Comparison of ENCODE assay signal across 18 cellular contexts in the genomic region with DNA sequence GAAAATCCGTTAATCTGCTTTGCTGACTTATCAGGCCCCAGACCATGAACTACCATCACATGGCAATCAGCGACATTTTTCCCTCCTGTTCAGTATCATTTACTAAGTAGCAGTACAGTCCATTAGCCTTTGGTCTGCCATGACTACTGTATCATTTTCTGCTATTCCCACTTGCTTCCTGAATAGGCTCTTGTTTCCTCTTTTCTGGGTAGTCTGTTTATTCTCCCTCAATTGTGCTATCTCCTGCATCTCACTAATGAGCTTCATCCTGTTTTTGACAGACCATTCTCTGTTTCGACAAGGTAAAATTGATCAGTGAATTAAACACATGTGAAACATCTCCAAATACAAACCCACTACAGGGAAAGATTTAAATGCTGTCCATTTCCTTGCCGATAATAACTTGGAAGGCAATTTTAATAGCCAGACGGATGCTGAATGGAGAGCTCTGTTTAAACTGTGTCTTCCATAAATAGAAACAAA.
DNase-seq lines count a peak whose midpoint lies in the region; ATAC-seq, FAIRE-seq and TF ChIP-seq lines count a peak whose summit lies in the region.
"Had no signal": no experiment of that assay in that cellular context is flagged by ENCODE, and none has a peak within 500 bp of the region (broad histone marks: within the 10 kb centered on the region; RNA-seq: fewer than 3 reads in every experiment).

No MANE protein-coding gene starts in this region.

- 26% methylated on average over 5 of the region's 5 CpGs for WGBS in K562 (ENCODE audit: insufficient coverage, low coverage, missing lambda C conversion rate)
- 16% methylated on average over 5 of the region's 5 CpGs for WGBS in smooth muscle cell (ENCODE audit: low lambda C conversion rate)

- H2AFZ ChIP-seq in K562 (ENCODE audit: low read depth, low read length) (no peak overlapping the region), smooth muscle cell (ENCODE audit: low read depth) (peak overlapping the region; percentile 73)

- H3K27ac ChIP-seq in K562 (ENCODE audit: extremely low read depth, low read depth, low read length) = no peak overlapping the region
- peak overlapping the region; percentile 2 for H3K27ac ChIP-seq in smooth muscle cell (ENCODE audit: low read depth)
- no peak overlapping the region for H3K27ac ChIP-seq in caudate nucleus (ENCODE audit: low read depth, low read length)
- H3K27ac ChIP-seq: cardiac muscle cell, left lung, Peyer's patch, psoas muscle had no signal

- no peaks in the 10 kb centered on the region for H3K79me2 ChIP-seq in K562 (ENCODE audit: control insufficient read depth, insufficient read depth, low read length)
- no peaks in the 10 kb centered on the region for H3K79me2 ChIP-seq in smooth muscle cell (ENCODE audit: low read depth)

- no peak for ATAC-seq in K562
- ATAC-seq: activated T-cell treated with anti-CD3 and anti-CD28 coated beads, Interleukin-2, amount 50 U/mL, for 4 hours; effector memory CD8-positive, alpha-beta T cell; left lung; psoas muscle had no signal

- H3K4me3 ChIP-seq in K562 (no peak overlapping the region), smooth muscle cell (no peak overlapping the region)
- H3K4me3 ChIP-seq: cardiac muscle cell, left lung, Peyer's patch, psoas muscle had no signal

- H3K9me1 ChIP-seq in K562 (ENCODE audit: control insufficient read depth, insufficient read depth, low read length) = no peaks in the 10 kb centered on the region

- in situ Hi-C loops in K562 (cut with MboI) = no loop called here

- H3K27me3 ChIP-seq in K562 (ENCODE audit: control insufficient read depth in 2 of 2, insufficient read depth in 2 of 2, low read length in 2 of 2) (no peaks in the 10 kb centered on the region), smooth muscle cell (ENCODE audit: low read depth) (no peaks in the 10 kb centered on the region)
- H3K27me3 ChIP-seq: cardiac muscle cell, left lung, Peyer's patch had no signal

- intact Hi-C loops in K562 (cut with micrococcal nuclease) = no loop called here

- no peaks in the 10 kb centered on the region for H4K20me1 ChIP-seq in K562 (replicated peaks; ENCODE audit: control insufficient read depth, insufficient read depth, low read length)
- H4K20me1 ChIP-seq in smooth muscle cell (ENCODE audit: low read depth) = no peaks in the 10 kb centered on the region

- TF ChIP-seq EP300 in K562 (IDR thresholded peaks at IDR 0.05; ENCODE audit: low read length) = no peak

- no peak for TF ChIP-seq POLR2A in K562 (conservative IDR thresholded peaks at IDR 0.05)

- no TSS peak for BruUV-seq in K562 (replicated peaks; lab: Mats Ljungman, UMichigan)

- H3K4me2 ChIP-seq in K562 (ENCODE audit: insufficient read depth, low read length) (no peak overlapping the region), smooth muscle cell (no peak overlapping the region)

- H3F3A ChIP-seq in smooth muscle cell (ENCODE audit: low read depth) = peaks cover 26% of the 10 kb centered on the region

- no peak for TF ChIP-seq RAD21 in K562 (CRISPR knock-in tag; conservative IDR thresholded peaks at IDR 0.05 in 1 of 2, IDR thresholded peaks at IDR 0.05 in 1 of 2)

- TF ChIP-seq CTCF in K562 (IDR thresholded peaks at IDR 0.05 in 2 of 3, conservative IDR thresholded peaks at IDR 0.05 in 1 of 3; ENCODE audit: insufficient read depth in 2 of 3, low read depth in 1 of 3, low read length in 3 of 3) (no peak), smooth muscle cell (IDR thresholded peaks at IDR 0.05; ENCODE audit: borderline replicate concordance, insufficient read depth, poor library complexity, severe bottlenecking) (no peak)

- H3K9ac ChIP-seq in K562 (ENCODE audit: insufficient read depth in 1 of 2, low read depth in 2 of 2, low read length in 2 of 2) (no peak overlapping the region), smooth muscle cell (ENCODE audit: low read depth) (no peak overlapping the region)

- CTCF ChIA-PET in K562 (lab: Yijun Ruan, JAX; ENCODE audit: low intra/inter-chr PET ratio) = no interaction called here

- H3K36me3 ChIP-seq in K562 (ENCODE audit: control insufficient read depth, insufficient read depth, low read length) (no peaks in the 10 kb centered on the region), smooth muscle cell (ENCODE audit: low read depth) (no peaks in the 10 kb centered on the region)
- H3K36me3 ChIP-seq: cardiac muscle cell, left lung, Peyer's patch had no signal

- no peaks in the 10 kb centered on the region for H3K9me3 ChIP-seq in K562 (replicated peaks; ENCODE audit: control insufficient read depth, insufficient read depth, low read depth, low read length)
- H3K9me3 ChIP-seq in smooth muscle cell (replicated peaks; ENCODE audit: low read depth) = no peaks in the 10 kb centered on the region
- H3K9me3 ChIP-seq: left lung, Peyer's patch, psoas muscle had no signal

- FAIRE-seq in K562 (lab: Jason Lieb, UNC) = no peak

- POLR2A ChIA-PET in K562 (lab: Yijun Ruan, JAX) = interaction anchor here (0.6 kb wide), 1 partner anchor 253 kb away, joined by 3 read pairs; no protein-coding TSS in a partner anchor

- peaks cover 8 to 34% of the 10 kb centered on the region in 2 experiments for H3K4me1 ChIP-seq in K562 (replicated peaks in 1 of 2; ENCODE audit: control insufficient read depth in 2 of 2, insufficient read depth in 2 of 2, low read length in 2 of 2)
- peaks cover 9% of the 10 kb centered on the region for H3K4me1 ChIP-seq in smooth muscle cell (ENCODE audit: low read depth)
- H3K4me1 ChIP-seq: Peyer's patch, psoas muscle had no signal

- DNase-seq in NCI-H510A treated with DMSO at 0.1 percent for 48 hours (lab: John Stamatoyannopoulos, UW) = peak; percentile 65
- no peak for DNase-seq in NCI-H510A (lab: John Stamatoyannopoulos, UW)
- DNase-seq in NCI-H82 treated with DMSO at 0.1 percent for 48 hours (lab: John Stamatoyannopoulos, UW; ENCODE audit: unreplicated experiment) = peak; percentile 43
- DNase-seq in K562 (ENCODE audit: extremely low read depth in 1 of 4, low spot score in 3 of 4) = no peak
- no peak for DNase-seq in smooth muscle cell (lab: John Stamatoyannopoulos, UW; ENCODE audit: unreplicated experiment)
- no peak for DNase-seq in SIG-M5 (lab: John Stamatoyannopoulos, UW)
- DNase-seq in caudate nucleus (lab: John Stamatoyannopoulos, UW) = no peak
- no peak for DNase-seq in stimulated activated CD4-positive, alpha-beta T cell treated with anti-CD3 and anti-CD28 coated beads, Interleukin-2, amount 100 ng/mL, for 24 hours
- DNase-seq: activated CD4-positive, alpha-beta T cell treated with anti-CD3 and anti-CD28 coated beads, Interleukin-2, amount 10 ng/mL, durations not matched to agents 24 days and 14 days; activated T-cell treated with anti-CD3 and anti-CD28 coated beads, Interleukin-2, amount 50 U/mL, for 4 hours; effector memory CD8-positive, alpha-beta T cell; left lung; naive B cell; Peyer's patch; psoas muscle; substantia nigra; T-helper 2 cell had no signal

TF ChIP-seq in K562, 482 proteins besides CTCF, POLR2A, EP300 and RAD21 (continues in another document):
- TF ChIP-seq RUNX1 (IDR thresholded peaks at IDR 0.05; ENCODE audit: low read depth) = no peak
- TF ChIP-seq SOX6 (IDR thresholded peaks at IDR 0.05) = peak; percentile 21; the same call in 1 of the 2 replicates
- TF ChIP-seq OTX1 (CRISPR knock-in tag; IDR thresholded peaks at IDR 0.05) = no peak

Comparison
In these comparisons a context has a peak if more than half of its experiments do, and no peak if none do; other contexts are left out.
1. DNase-seq: peak in NCI-H510A treated with DMSO at 0.1 percent for 48 hours (single experiment) and NCI-H82 treated with DMSO at 0.1 percent for 48 hours (single experiment); none in NCI-H510A (single experiment), K562 (0 of 4), smooth muscle cell (single experiment), SIG-M5 (single experiment), caudate nucleus (0 of 61) and stimulated activated CD4-positive, alpha-beta T cell treated with anti-CD3 and anti-CD28 coated beads, Interleukin-2, amount 100 ng/mL, for 24 hours (0 of 2).